ENCODE assay signal across 22 cellular contexts in the genomic region with DNA sequence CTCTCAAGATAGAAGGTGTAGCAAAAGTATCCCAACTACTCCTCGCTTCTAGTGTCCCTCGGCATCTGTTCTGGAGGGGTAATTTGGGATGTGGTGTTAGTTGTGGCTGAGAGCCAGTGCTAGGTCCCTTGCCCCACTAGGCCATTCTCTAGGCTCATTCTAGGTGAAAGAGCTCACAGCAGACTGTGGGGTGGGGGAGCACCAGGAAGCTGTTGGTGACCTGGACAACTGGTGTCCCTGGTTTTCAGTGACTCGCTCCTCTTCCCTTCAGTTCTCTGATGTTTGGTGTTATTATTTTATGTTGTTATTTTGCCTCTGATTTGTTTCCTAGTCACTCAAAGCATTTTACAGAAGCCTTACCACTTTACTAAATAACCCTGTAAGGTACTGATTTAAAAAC. TPM values are rescaled to one million over a fixed set of nuclear protein-coding genes. Genes with fewer than 3 reads are reported as not detected.
DNase-seq lines count a peak whose midpoint lies in the region; ATAC-seq and TF ChIP-seq lines count a peak whose summit lies in the region.
"Had no signal": no experiment of that assay in that cellular context is flagged by ENCODE, and none has a peak within 500 bp of the region (broad histone marks: within the 10 kb centered on the region; RNA-seq: fewer than 3 reads in every experiment).

No MANE protein-coding gene starts in this region.

- H3K4me1 ChIP-seq in PC-9 (replicated peaks; ENCODE audit: insufficient read depth), result peaks cover 10% of the 10 kb centered on the region

- H3K27me3 Mint-ChIP-seq in HFFc6 (ENCODE audit: insufficient read depth), result peaks cover 2% of the 10 kb centered on the region; the same call in 1 of the 2 replicates

- H3K79me2 ChIP-seq in PC-9 (ENCODE audit: low read depth), result no peaks in the 10 kb centered on the region

- no peaks in the 10 kb centered on the region for H3K9me3 Mint-ChIP-seq in HFFc6
- H3K9me3 Mint-ChIP-seq: CD14-positive monocyte had no signal

- intact Hi-C loops in PC-9 (cut with micrococcal nuclease; ENCODE audit: unreplicated experiment) (no loop called here), left cardiac atrium (cut with DNase I) (no loop called here), left colon (cut with DNase I, micrococcal nuclease) (no loop called here)

- H2AFZ ChIP-seq in PC-9, result peak overlapping the region; percentile 42; the same call in 1 of the 2 replicates

- 0 out of 2 replicates have a peak, but pooled peaks cover 6% of the 10 kb centered on the region for H3F3A ChIP-seq in PC-9 (ENCODE audit: insufficient read depth, low read depth)

- no TSS peak for BruUV-seq in PC-9 (replicated peaks; lab: Mats Ljungman, UMichigan)

- TF ChIP-seq CTCF in HFFc6 (IDR thresholded peaks at IDR 0.05) (no peak), PC-9 (conservative IDR thresholded peaks at IDR 0.05) (no peak)

- CTCF ChIA-PET in PC-9 (lab: Charles Lee), result interaction anchor here (0.6 to 2.1 kb wide), 3 partner anchors 14 to 105 kb away, joined by 3 to 11 read pairs (median 4); partner anchors contain the start of gene DYRK3

- no peaks in the 10 kb centered on the region for H3K36me3 ChIP-seq in PC-9 (ENCODE audit: low read depth)

- peaks cover 18% of the 10 kb centered on the region for H3K4me1 Mint-ChIP-seq in HFFc6 (ENCODE audit: low read depth)

- H3K27me3 ChIP-seq in PC-9 (ENCODE audit: insufficient read depth, low read depth), result no peaks in the 10 kb centered on the region

- H3K27ac Mint-ChIP-seq in HFFc6, result 0 out of 2 replicates have a peak overlapping the region, but pooled peaks have one; percentile 9
- H3K27ac Mint-ChIP-seq: CD14-positive monocyte had no signal

- H3K9me2 ChIP-seq in PC-9 (ENCODE audit: insufficient read depth), result no peaks in the 10 kb centered on the region

- H4K20me1 ChIP-seq in PC-9 (ENCODE audit: insufficient read depth), result no peaks in the 10 kb centered on the region

- POLR2A ChIA-PET in PC-9 (lab: Charles Lee; ENCODE audit: unreplicated experiment), result no interaction called here

- no peak overlapping the region for H3K4me3 Mint-ChIP-seq in HFFc6
- H3K4me3 Mint-ChIP-seq: CD14-positive monocyte had no signal

- H3K27ac ChIP-seq in PC-9, result peak overlapping the region; percentile 35
- H3K27ac ChIP-seq: HL-60 had no signal

- ATAC-seq in left cardiac atrium (peak; percentile 44 to 60), GM19455 (IDR thresholded peaks at IDR 0.05; ENCODE audit: unreplicated experiment) (no peak), left colon (no peak)
- ATAC-seq: SK-N-SH treated with all-trans-retinoic acid at 6 μM for 48 hours had no signal

- H3K4me2 ChIP-seq in PC-9, result peak overlapping the region; percentile 26

- no peak for DNase-seq in HFFc6
- peak; percentile 14 to 74 for DNase-seq in PC-9
- no peak for DNase-seq in left cardiac atrium
- DNase-seq in myocyte (ENCODE audit: low read depth), result peak; percentile 4
- DNase-seq in left colon, result no peak
- DNase-seq in activated CD4-positive, alpha-beta T cell treated with anti-CD3 and anti-CD28 coated beads, Interleukin-2, amount 50 U/mL, for 4 hours, result no peak
- DNase-seq: ACHN; H7; IMR-90; Kasumi-1; NCI-H1092 treated with DMSO at 0.1 percent for 48 hours; NCI-H146; NCI-H2029 treated with DMSO at 0.1 percent for 48 hours; NCI-H2171; NCI-H446; NCI-H69; NK-92 treated with Interleukin-12 subunit alpha and Interleukin-12 subunit beta, amount 100 ng/mL, for 24 hours; SHP77 treated with DMSO at 0.1 percent for 48 hours had no signal

- no peak overlapping the region for H3K4me3 ChIP-seq in PC-9

- H3K36me3 Mint-ChIP-seq in HFFc6 (ENCODE audit: low read depth), result peaks cover 54% of the 10 kb centered on the region
- H3K36me3 Mint-ChIP-seq: CD14-positive monocyte had no signal

- no peaks in the 10 kb centered on the region for H3K9me3 ChIP-seq in PC-9 (ENCODE audit: insufficient read depth, low read depth)

RNA-seq across cellular contexts. Expression of gene DYRK3, which starts 13.9 kb away (rescaled TPM):
- 10 to 100 TPM; 24.2 to 27.4 (median 26.9) TPM for total RNA-seq in HFFc6 (2021; fragmentation: NEBNext Ultra II Directional; extraction: Animal tissue kit (Norgen Biotek cat#: 25700))
- total RNA-seq in PC-9 (2021) (3.3 and 3.9 TPM in 2 replicates), left cardiac atrium (10 to 100 TPM; 12.4 to 18.7 TPM), myocyte (11.5 and 14.9 TPM in 2 replicates), left colon (1 to 10 TPM in 1 of 2 donors, under 1 TPM in 1; 0.58 to 1.2 TPM)
- 7.0 TPM for polyA plus RNA-seq in myocyte (2012)
- polyA plus RNA-seq: CD14-positive monocyte had no signal

RNA-seq across cellular contexts. Expression of gene MAPKAPK2, which starts 35.4 kb away (rescaled TPM):
- total RNA-seq in HFFc6 (2021; fragmentation: NEBNext Ultra II Directional; extraction: Animal tissue kit (Norgen Biotek cat#: 25700)), result 10 to 100 TPM; 80.0 to 89.1 (median 86.0) TPM
- 62.6 and 70.6 TPM in 2 replicates for total RNA-seq in PC-9 (2021)
- total RNA-seq in left cardiac atrium, result 100 to 1,000 TPM; 154 to 219 TPM
- 67.2 and 74.5 TPM in 2 replicates for total RNA-seq in myocyte
- 73.9 TPM for polyA plus RNA-seq in myocyte (2012)
- 10 to 100 TPM; 62.5 to 80.8 TPM for total RNA-seq in left colon

RNA-seq across cellular contexts. Expression of gene EIF2D, which starts 37.0 kb away (rescaled TPM):
- 10 to 100 TPM; 38.9 to 48.3 (median 43.2) TPM for total RNA-seq in HFFc6 (2021; fragmentation: NEBNext Ultra II Directional; extraction: Animal tissue kit (Norgen Biotek cat#: 25700))
- total RNA-seq in PC-9 (2021) (57.3 and 59.0 TPM in 2 replicates), left cardiac atrium (10 to 100 TPM; 22.9 to 27.8 TPM), myocyte (36.7 and 42.7 TPM in 2 replicates), left colon (10 to 100 TPM; 35.5 to 38.4 TPM)
- polyA plus RNA-seq in myocyte (2012), result 43.5 TPM

Comparison
In these comparisons a context has a peak if more than half of its experiments do, and no peak if none do; other contexts are left out.
1. DNase-seq: peak in PC-9 (2 of 2) and myocyte (single experiment); none in HFFc6 (single experiment), left cardiac atrium (single experiment), left colon (0 of 2) and activated CD4-positive, alpha-beta T cell treated with anti-CD3 and anti-CD28 coated beads, Interleukin-2, amount 50 U/mL, for 4 hours (0 of 2).
2. ATAC-seq: peak in left cardiac atrium (2 of 2); none in GM19455 (single experiment) and left colon (single experiment).